17 cellular contexts compared by ENCODE assay signal in the genomic region with DNA sequence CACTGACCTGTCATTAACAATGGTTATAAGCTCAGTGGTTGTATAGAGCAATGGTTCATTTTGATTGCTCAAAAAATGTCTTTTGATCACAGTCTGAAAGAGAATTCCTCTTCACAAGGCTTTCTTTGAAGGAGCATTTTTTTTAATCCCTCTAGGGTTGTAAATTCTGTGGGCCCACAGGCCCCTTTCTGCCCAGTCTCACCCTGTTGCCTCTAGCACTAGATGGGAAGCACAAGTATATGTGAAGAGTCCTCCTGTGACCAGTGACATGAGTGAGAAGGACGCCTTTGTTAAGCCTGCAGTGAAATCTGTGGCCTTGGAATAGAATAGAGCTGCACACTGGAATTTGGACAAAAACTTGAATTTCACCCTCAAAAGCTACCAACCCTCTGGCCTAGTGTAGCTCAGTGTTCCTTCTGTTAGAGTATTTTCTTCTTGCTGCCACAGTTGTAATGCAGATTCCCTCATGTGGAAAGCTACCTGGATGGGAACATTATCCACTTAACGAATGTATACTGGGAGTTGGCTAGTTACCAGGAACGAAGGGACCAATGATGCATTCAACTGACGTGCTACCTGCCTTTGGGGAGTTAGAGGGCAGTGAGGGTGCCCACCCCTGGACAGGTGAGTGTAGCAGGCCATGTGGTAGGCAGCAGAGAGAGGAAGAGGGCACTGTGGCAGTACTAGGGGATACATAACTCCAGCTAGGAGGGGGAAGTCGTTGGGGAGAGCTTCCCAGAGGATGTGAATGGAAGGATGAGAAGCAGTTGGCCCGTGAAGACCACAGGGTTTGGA.
"Had no signal": no experiment of that assay in that cellular context is flagged by ENCODE, and none has a peak within 500 bp of the region (broad histone marks: within the 10 kb centered on the region; RNA-seq: fewer than 3 reads in every experiment).

No MANE protein-coding gene starts in this region.

- H3K27ac ChIP-seq: foreskin keratinocyte, ovary, right lobe of liver, VCaP had no signal

- H3K27me3 ChIP-seq: foreskin keratinocyte, ovary, right lobe of liver had no signal

- DNase-seq: activated CD4-positive, alpha-beta memory T cell treated with anti-CD3 and anti-CD28 coated beads for 36 hours; activated CD4-positive, alpha-beta T cell treated with anti-CD3 and anti-CD28 coated beads for 48 hours; activated CD8-positive, alpha-beta memory T cell treated with anti-CD3 and anti-CD28 coated beads, Interleukin-2, amount 50 U/mL, for 48 hours; activated T-cell treated with anti-CD3 and anti-CD28 coated beads, Interleukin-2, amount 50 U/mL, for 24 hours; anterior cingulate cortex; endodermal cell; foreskin keratinocyte; left cardiac atrium; left ventricle myocardium superior; naive B cell; ovary; right lobe of liver; stimulated activated CD4-positive, alpha-beta T cell treated with anti-CD3 and anti-CD28 coated beads, Interleukin-2, amount 100 ng/mL, for 48 hours; stimulated activated naive CD4-positive, alpha-beta T cell treated with Interleukin-2 at 50 U/mL for 16 hours; SW 1271; T-helper 9 cell had no signal

- H3K36me3 ChIP-seq: ovary, right lobe of liver had no signal

- H3K4me3 ChIP-seq: ovary, right lobe of liver had no signal

- H3K4me1 ChIP-seq: right lobe of liver had no signal

- H3K9me3 ChIP-seq: ovary, right lobe of liver had no signal
